In genomic region chr10:101768791-101769170, GRCh38 we compare ENCODE assay signal across 30 cellular contexts. TPM values are rescaled to one million over a fixed set of nuclear protein-coding genes. Genes with fewer than 3 reads are reported as not detected.
"Had no signal": no experiment of that assay in that cellular context is flagged by ENCODE, and none has a peak within 500 bp of the region (broad histone marks: within the 10 kb centered on the region; RNA-seq: fewer than 3 reads in every experiment).

No MANE protein-coding gene starts in this region.

- DNase-seq: activated CD4-positive, alpha-beta T cell treated with anti-CD3 and anti-CD28 coated beads for 48 hours; activated CD4-positive, alpha-beta T cell treated with anti-CD3 and anti-CD28 coated beads, Interleukin-2, amount 50 U/mL, for 48 hours; activated CD8-positive, alpha-beta memory T cell treated with anti-CD3 and anti-CD28 coated beads for 24 hours; activated effector memory CD4-positive, alpha-beta T cell treated with Interleukin-2 at 50 U/mL for 16 hours; activated naive CD4-positive, alpha-beta T cell treated with anti-CD3 and anti-CD28 coated beads for 36 hours; activated naive CD8-positive, alpha-beta T cell treated with anti-CD3 and anti-CD28 coated beads, Interleukin-2, amount 10 ng/mL, durations not matched to agents 7 days and 5 days; caudate nucleus; foreskin fibroblast; heart left ventricle; hypothalamus; immature natural killer cell; kidney; midbrain; naive thymus-derived CD4-positive, alpha-beta T cell; right cardiac atrium; spleen; stimulated activated CD4-positive, alpha-beta T cell treated with anti-CD3 and anti-CD28 coated beads, Interleukin-2, amount 100 ng/mL, for 48 hours; stimulated activated naive CD4-positive, alpha-beta T cell treated with Interleukin-2 at 50 U/mL for 16 hours; T-helper 9 cell; testis; transverse colon had no signal

- H3K27ac Mint-ChIP-seq: activated naive CD4-positive, alpha-beta T cell treated with anti-CD3 and anti-CD28 coated beads for 36 hours; activated naive CD8-positive, alpha-beta T cell treated with anti-CD3 and anti-CD28 coated beads, Interleukin-2, amount 10 ng/mL, durations not matched to agents 7 days and 5 days; brain; immature natural killer cell; naive thymus-derived CD4-positive, alpha-beta T cell; T-helper 1 cell treated with Interleukin-12 subunit alpha and Interleukin-12 subunit beta and Interleukin-4 antibody, amounts not matched to agents 30 μg/mL and 1 μg/mL, for 36 hours had no signal

- H3K9me3 Mint-ChIP-seq: activated naive CD4-positive, alpha-beta T cell treated with anti-CD3 and anti-CD28 coated beads for 36 hours; activated naive CD8-positive, alpha-beta T cell treated with anti-CD3 and anti-CD28 coated beads, Interleukin-2, amount 10 ng/mL, durations not matched to agents 7 days and 5 days; naive thymus-derived CD4-positive, alpha-beta T cell; neural crest cell; T-helper 1 cell treated with Interleukin-12 subunit alpha and Interleukin-12 subunit beta and Interleukin-4 antibody, amounts not matched to agents 30 μg/mL and 1 μg/mL, for 36 hours had no signal

- H3K36me3 ChIP-seq: ascending aorta, heart left ventricle, spleen, transverse colon had no signal

- H3K36me3 Mint-ChIP-seq: activated naive CD8-positive, alpha-beta T cell treated with anti-CD3 and anti-CD28 coated beads, Interleukin-2, amount 10 ng/mL, durations not matched to agents 7 days and 5 days; immature natural killer cell; naive thymus-derived CD4-positive, alpha-beta T cell had no signal

- H3K4me1 ChIP-seq: transverse colon had no signal

- H3K4me3 Mint-ChIP-seq: activated naive CD4-positive, alpha-beta T cell treated with anti-CD3 and anti-CD28 coated beads for 36 hours; activated naive CD8-positive, alpha-beta T cell treated with anti-CD3 and anti-CD28 coated beads, Interleukin-2, amount 10 ng/mL, durations not matched to agents 7 days and 5 days; brain; immature natural killer cell; naive thymus-derived CD4-positive, alpha-beta T cell; neural crest cell; T-helper 1 cell treated with Interleukin-12 subunit alpha and Interleukin-12 subunit beta and Interleukin-4 antibody, amounts not matched to agents 30 μg/mL and 1 μg/mL, for 36 hours had no signal

- H3K4me3 ChIP-seq: ascending aorta, heart left ventricle, spleen, testis, transverse colon had no signal

- H3K27me3 ChIP-seq: testis had no signal

- H3K27ac ChIP-seq: ascending aorta, heart left ventricle, spleen, testis, transverse colon, VCaP had no signal

- H3K4me1 Mint-ChIP-seq: neural crest cell had no signal

- ATAC-seq: activated CD4-positive, CD25-positive, alpha-beta regulatory T cell treated with anti-CD3 and anti-CD28 coated beads, Interleukin-2, amount 50 U/mL, for 24 hours; esophagus mucosa; naive thymus-derived CD4-positive, alpha-beta T cell; right cardiac atrium had no signal

- H3K9me3 ChIP-seq: ascending aorta, heart left ventricle, spleen, testis, transverse colon had no signal

RNA-seq across cellular contexts. Expression of gene FGF8, which starts 7.1 kb away (rescaled TPM):
- total RNA-seq: activated naive CD4-positive, alpha-beta T cell treated with anti-CD3 and anti-CD28 coated beads for 36 hours; activated naive CD8-positive, alpha-beta T cell treated with anti-CD3 and anti-CD28 coated beads, Interleukin-2, amount 10 ng/mL, durations not matched to agents 7 days and 5 days; ascending aorta; chondrocyte; esophagus mucosa; heart left ventricle; kidney; lower leg skin; naive thymus-derived CD4-positive, alpha-beta T cell; right cardiac atrium; spleen; transverse colon had no signal
- polyA plus RNA-seq: heart left ventricle; immature natural killer cell; naive thymus-derived CD4-positive, alpha-beta T cell; right cardiac atrium had no signal
